Comparison of ENCODE assay signal across 8 cellular contexts in genomic region chr16:87392823-87393679, GRCh38. TPM values are rescaled to one million over a fixed set of nuclear protein-coding genes. Genes with fewer than 3 reads are reported as not detected.
DNase-seq lines count a peak whose midpoint lies in the region; ATAC-seq, FAIRE-seq and TF ChIP-seq lines count a peak whose summit lies in the region.

No MANE protein-coding gene starts in this region.

- H3K9ac ChIP-seq in kidney (ENCODE audit: low read length in 2 of 2), result peak overlapping the region; percentile 95 to 98

- peak overlapping the region; percentile 89 to 98 for H3K27ac ChIP-seq in kidney (ENCODE audit: low read depth in 2 of 2, low read length in 2 of 2)
- H3K27ac ChIP-seq in spleen, result peak overlapping the region in 7 of 8 donors; percentile 97 to 99 (median 98)

- H3K27me3 Mint-ChIP-seq in T-helper 17 cell, result no peaks in the 10 kb centered on the region

- H3K27ac Mint-ChIP-seq in T-helper 17 cell, result peak overlapping the region; percentile 92

- DNase-seq in DMS114 treated with DMSO at 0.1 percent for 48 hours (lab: John Stamatoyannopoulos, UW; ENCODE audit: unreplicated experiment) (peak; percentile 32), T-helper 17 cell (no peak), kidney (peak; percentile 87), spleen (peak; percentile 94), DMS153 (lab: John Stamatoyannopoulos, UW) (no peak), NCI-H1048 (lab: John Stamatoyannopoulos, UW) (no peak)
- DNase-seq in central memory CD4-positive, alpha-beta T cell, result peak; percentile 24

- intact Hi-C loops in kidney (cut with DNase I) (no loop called here), spleen (cut with DNase I; ENCODE audit: low total_unique reads) (no loop called here)

- H3K9me3 ChIP-seq in T-helper 17 cell (ENCODE audit: control insufficient read depth, low read length, poor library complexity, severe bottlenecking), result no peaks in the 10 kb centered on the region
- no peaks in the 10 kb centered on the region for H3K9me3 ChIP-seq in kidney (ENCODE audit: control insufficient read depth in 1 of 2, low read length in 2 of 2)
- no peaks in the 10 kb centered on the region for H3K9me3 ChIP-seq in spleen

- no peaks in the 10 kb centered on the region for H3K36me3 ChIP-seq in kidney (ENCODE audit: control insufficient read depth in 1 of 2, insufficient read depth in 2 of 2, low read length in 2 of 2)
- peaks cover 0 to 18% (median 0%) of the 10 kb centered on the region in 6 donors for H3K36me3 ChIP-seq in spleen

- H3K4me3 ChIP-seq in kidney (ENCODE audit: low read length in 2 of 2) (peak overlapping the region; percentile 89 to 96), spleen (peak overlapping the region; percentile 50 to 82 (median 70))

- peak; percentile 33 for TF ChIP-seq CTCF in kidney (IDR thresholded peaks at IDR 0.05; ENCODE audit: borderline replicate concordance, extremely low read depth, insufficient read depth)
- TF ChIP-seq CTCF in spleen (IDR thresholded peaks at IDR 0.05 in 8 of 11, conservative IDR thresholded peaks at IDR 0.05 in 3 of 11), result peak in 7 of 11 experiments; percentile 17 to 54 (median 37)

- H3K27me3 ChIP-seq in spleen (replicated peaks in 1 of 7), result no peaks in the 10 kb centered on the region

- peak overlapping the region; percentile 89 for H3K4me3 Mint-ChIP-seq in T-helper 17 cell

- ATAC-seq in HG02798 (IDR thresholded peaks at IDR 0.05; ENCODE audit: poor library complexity, unreplicated experiment) (peak; percentile 1), T-helper 17 cell (no peak)

- H3K36me3 Mint-ChIP-seq in T-helper 17 cell (ENCODE audit: low read depth), result no peaks in the 10 kb centered on the region

- peaks cover 34% of the 10 kb centered on the region for H3K4me1 Mint-ChIP-seq in T-helper 17 cell

- H3K4me1 ChIP-seq in kidney (ENCODE audit: control insufficient read depth in 1 of 2, insufficient read depth in 1 of 2, low read depth in 1 of 2, low read length in 2 of 2), result peaks cover 14 to 20% of the 10 kb centered on the region in 2 donors
- H3K4me1 ChIP-seq in spleen, result peaks cover 24 to 82% (median 55%) of the 10 kb centered on the region in 6 donors

- no peak for FAIRE-seq in kidney (lab: Jason Lieb, UNC)

- WGBS in spleen, 5 donors, result 3 to 7% (median 3%) methylated on average over 27 to 53 of the region's 53 CpGs

- TF ChIP-seq POLR2A in spleen (IDR thresholded peaks at IDR 0.05), result no peak

RNA-seq across cellular contexts. Expression of gene MAP1LC3B, which starts 0.9 kb away (rescaled TPM):
- total RNA-seq in T-helper 17 cell (100 to 1,000 TPM in 1 of 2 donors, 10 to 100 TPM in 1; 90.6 to 102 TPM), kidney (57.1 TPM), spleen (10 to 100 TPM; 47.6 to 71.4 (median 61.7) TPM)
- polyA plus RNA-seq in kidney (ENCODE audit: insufficient read depth, low read depth, low replicate concordance) (70.3 TPM), spleen (10 to 100 TPM; 32.3 to 50.4 (median 46.5) TPM)

RNA-seq across cellular contexts. Expression of gene FBXO31, which starts 9.5 kb away (rescaled TPM):
- total RNA-seq in T-helper 17 cell (10 to 100 TPM; 32.7 to 41.7 TPM), kidney (34.9 TPM), spleen (10 to 100 TPM; 23.6 to 30.6 (median 27.2) TPM)
- polyA plus RNA-seq in kidney (ENCODE audit: insufficient read depth, low read depth, low replicate concordance) (12.5 TPM), spleen (10 to 100 TPM in 1 of 3 donors, 1 to 10 TPM in 2; 7.9 to 11.0 (median 9.7) TPM)

Comparison
In these comparisons a context has a peak if more than half of its experiments do, and no peak if none do; other contexts are left out.
1. DNase-seq: peak in DMS114 treated with DMSO at 0.1 percent for 48 hours (single experiment), central memory CD4-positive, alpha-beta T cell (single experiment), kidney (single experiment) and spleen (single experiment); none in T-helper 17 cell (0 of 3), DMS153 (single experiment) and NCI-H1048 (single experiment).